8 cellular contexts compared by ENCODE assay signal in the genomic region with DNA sequence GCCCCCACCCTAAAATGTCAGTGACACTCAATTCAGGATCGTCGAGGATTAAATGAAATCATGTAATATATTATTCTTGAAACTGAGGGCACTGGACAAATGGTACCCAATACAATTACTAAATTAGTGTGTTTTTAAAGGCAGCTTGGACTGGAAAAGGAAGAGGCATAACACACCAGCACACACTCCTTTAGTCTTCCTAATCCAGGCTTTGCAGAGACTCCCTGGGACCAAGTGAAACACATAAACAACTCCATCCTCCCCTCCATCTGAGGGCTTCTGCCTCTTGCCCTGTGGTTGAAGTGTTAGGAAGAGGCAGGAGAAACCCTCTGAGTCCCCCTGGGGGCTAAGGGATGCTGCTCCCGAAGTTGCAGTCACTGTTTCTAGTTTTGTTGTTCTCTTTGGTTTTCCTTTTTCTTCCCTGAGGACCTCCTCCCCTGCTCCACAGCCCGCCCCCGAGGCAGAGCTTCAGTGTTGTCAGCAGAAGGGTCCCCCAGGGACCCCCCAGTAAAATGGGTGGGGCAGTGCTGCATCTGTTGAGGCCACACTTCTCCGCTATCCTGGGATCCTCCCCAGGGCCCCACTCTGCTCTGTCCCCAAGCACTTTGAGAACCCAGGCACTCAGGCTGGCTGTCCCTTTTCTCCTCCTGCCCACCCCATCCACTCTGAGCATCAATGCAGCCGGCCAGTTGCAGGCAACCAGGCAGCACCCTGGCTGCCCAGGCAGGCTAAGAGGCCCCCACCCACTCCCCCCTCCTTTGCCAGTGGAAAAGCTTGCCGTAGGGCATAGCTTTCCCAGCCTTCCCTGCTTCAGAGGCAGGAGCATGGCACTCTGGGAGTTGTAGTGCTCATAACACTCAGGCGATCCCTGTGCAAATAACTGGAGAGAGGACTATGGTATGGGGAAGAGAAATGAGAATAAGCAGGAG. TPM values are rescaled to one million over a fixed set of nuclear protein-coding genes. Genes with fewer than 3 reads are reported as not detected.
A peak's percentile ranks its signal among the peaks of the same experiment; 100 is the strongest.
DNase-seq lines count a peak whose midpoint lies in the region; ATAC-seq and TF ChIP-seq lines count a peak whose summit lies in the region.

No MANE protein-coding gene starts in this region.

- no peak for TF ChIP-seq CTCF in MCF 10A (IDR thresholded peaks at IDR 0.05; ENCODE audit: unreplicated experiment)

- H3K27ac ChIP-seq in subcutaneous abdominal adipose tissue (ENCODE audit: low read depth, low read length), result no peak overlapping the region

- peaks cover 22% of the 10 kb centered on the region for H3K4me1 Mint-ChIP-seq in MCF 10A (ENCODE audit: insufficient read depth, unreplicated experiment)

- H3K4me1 ChIP-seq in subcutaneous abdominal adipose tissue (ENCODE audit: control insufficient read depth in 5 of 5, insufficient read depth in 5 of 5, low read length in 5 of 5), result peaks cover 2 to 20% (median 16%) of the 10 kb centered on the region in 5 donors

- POLR2A ChIA-PET in MCF 10A (lab: Yijun Ruan, JAX), result interaction anchor here (1.3 kb wide), 1 partner anchor 67 kb away, joined by 4 read pairs; no protein-coding TSS in a partner anchor

- H3K9me3 ChIP-seq in subcutaneous abdominal adipose tissue (ENCODE audit: control insufficient read depth in 5 of 5, low read length in 5 of 5), result no peaks in the 10 kb centered on the region

- no peaks in the 10 kb centered on the region for H3K27me3 Mint-ChIP-seq in MCF 10A (ENCODE audit: insufficient read depth, unreplicated experiment)

- peaks cover 16% of the 10 kb centered on the region for H3K36me3 Mint-ChIP-seq in MCF 10A (ENCODE audit: insufficient read depth, unreplicated experiment)

- H3K4me3 ChIP-seq in subcutaneous abdominal adipose tissue (ENCODE audit: low read depth in 1 of 5, low read length in 5 of 5), result peak overlapping the region in 4 of 5 donors; percentile 7 to 51 (median 34)

- H3K27ac Mint-ChIP-seq in MCF 10A (ENCODE audit: low read depth, unreplicated experiment), result peak overlapping the region; percentile 18

- no peaks in the 10 kb centered on the region for H3K9me3 Mint-ChIP-seq in MCF 10A (ENCODE audit: unreplicated experiment)

- CTCF ChIA-PET in MCF 10A (lab: Yijun Ruan, JAX), result interaction anchor here (0.6 to 2.7 kb wide), 10 partner anchors 17 to 363 kb away, joined by 3 to 9 read pairs (median 3); a partner anchor contains a TSS

- intact Hi-C loops in MCF 10A (cut with micrococcal nuclease), result no loop called here

- BruUV-seq in MCF 10A (replicated peaks; lab: Mats Ljungman, UMichigan), result no TSS peak

- no peaks in the 10 kb centered on the region for H3K27me3 ChIP-seq in subcutaneous abdominal adipose tissue (ENCODE audit: control insufficient read depth in 5 of 5, insufficient read depth in 4 of 5, low read length in 5 of 5)

- ATAC-seq in HG02973 (IDR thresholded peaks at IDR 0.05; ENCODE audit: unreplicated experiment), result no peak
- ATAC-seq in GM18861 (IDR thresholded peaks at IDR 0.05; ENCODE audit: unreplicated experiment), result no peak

- peaks cover 0 to 28% (median 23%) of the 10 kb centered on the region in 5 donors for H3K36me3 ChIP-seq in subcutaneous abdominal adipose tissue (ENCODE audit: control insufficient read depth in 5 of 5, insufficient read depth in 5 of 5, low read length in 5 of 5)

- DNase-seq in DMS53 (lab: John Stamatoyannopoulos, UW) (peak; percentile 86), NCI-H2029 (lab: John Stamatoyannopoulos, UW) (peak; percentile 76), MCF 10A (ENCODE audit: unreplicated experiment) (peak; percentile 43), iPS-NIHi7 (ENCODE audit: extremely low spot score) (peak; percentile 64), T-helper 2 cell (no peak)

- no peak overlapping the region for H3K4me3 Mint-ChIP-seq in MCF 10A (ENCODE audit: unreplicated experiment)

- H3K9ac ChIP-seq in subcutaneous abdominal adipose tissue (ENCODE audit: low read length in 5 of 5), result peak overlapping the region in 3 of 5 donors; percentile 31 to 42 (median 32)

RNA-seq across cellular contexts. Expression of a gene that starts 5.9 kb away (rescaled TPM):
- total RNA-seq in MCF 10A (2022), result 22.3 and 22.6 TPM in 2 replicates

RNA-seq across cellular contexts. Expression of a gene that starts 6.0 kb away (rescaled TPM):
- 47.6 and 66.8 TPM in 2 replicates for total RNA-seq in MCF 10A (2022)

RNA-seq across cellular contexts. Expression of a gene that starts 25.4 kb away (rescaled TPM):
- total RNA-seq in MCF 10A (2022), result not detected in 2 replicates

Comparison
In these comparisons a context has a peak if more than half of its experiments do, and no peak if none do; other contexts are left out.
1. DNase-seq: peak in DMS53 (single experiment), NCI-H2029 (single experiment), MCF 10A (single experiment) and iPS-NIHi7 (single experiment); none in T-helper 2 cell (0 of 5).